In the genomic region with DNA sequence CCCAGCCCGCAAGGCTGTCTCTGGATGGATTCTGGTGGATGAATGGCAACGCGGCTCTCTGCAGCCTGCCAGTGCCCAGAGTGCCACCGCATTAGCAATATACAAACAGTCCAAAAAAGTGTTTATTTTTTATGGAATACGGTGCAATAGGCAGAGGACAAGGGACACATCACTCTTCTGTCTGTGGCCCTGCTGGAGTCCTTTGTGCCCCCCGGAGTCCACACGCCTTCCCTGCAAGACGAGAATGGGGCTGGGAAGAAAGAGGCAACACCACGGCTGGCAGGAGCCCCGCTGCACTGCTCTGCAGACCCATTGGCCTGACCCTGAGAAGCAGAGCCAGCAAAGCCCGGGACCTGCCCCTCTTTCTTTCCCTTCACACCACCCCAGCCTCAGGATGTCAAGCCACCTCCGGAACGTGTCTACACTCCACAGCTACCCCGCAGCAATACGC, we compare ENCODE assay signal across 20 cellular contexts.
"Had no signal": no experiment of that assay in that cellular context is flagged by ENCODE, and none has a peak within 500 bp of the region (broad histone marks: within the 10 kb centered on the region; RNA-seq: fewer than 3 reads in every experiment).

No MANE protein-coding gene starts in this region.

- H3K36me3 ChIP-seq: cardiac muscle cell, neural progenitor cell, prostate gland, uterus had no signal

- H3K36me3 Mint-ChIP-seq: activated CD4-positive, alpha-beta memory T cell treated with anti-CD3 and anti-CD28 coated beads for 36 hours; activated naive CD4-positive, alpha-beta T cell treated with anti-CD3 and anti-CD28 coated beads, Interleukin-2, amount 50 U/mL, for 24 hours; naive thymus-derived CD4-positive, alpha-beta T cell; neural progenitor cell had no signal

- H2AFZ ChIP-seq: neural progenitor cell had no signal

- H3K9me3 ChIP-seq: body of pancreas, prostate gland, uterus had no signal

- H3K27ac Mint-ChIP-seq: activated CD4-positive, alpha-beta memory T cell treated with anti-CD3 and anti-CD28 coated beads for 36 hours; activated naive CD4-positive, alpha-beta T cell treated with anti-CD3 and anti-CD28 coated beads, Interleukin-2, amount 50 U/mL, for 24 hours; naive thymus-derived CD4-positive, alpha-beta T cell; neural progenitor cell; stimulated activated naive CD8-positive, alpha-beta T cell treated with anti-CD3 and anti-CD28 coated beads, Interleukin-15, Interleukin-2, amounts not matched to agents 100 ng/mL and 50 ng/mL, for 24 hours had no signal

- H3K27ac ChIP-seq: body of pancreas, cardiac muscle cell, foreskin keratinocyte, neural progenitor cell, prostate gland, uterus had no signal

- H3K27me3 Mint-ChIP-seq: activated CD4-positive, alpha-beta memory T cell treated with anti-CD3 and anti-CD28 coated beads for 36 hours; activated naive CD4-positive, alpha-beta T cell treated with anti-CD3 and anti-CD28 coated beads, Interleukin-2, amount 50 U/mL, for 24 hours; stimulated activated naive CD8-positive, alpha-beta T cell treated with anti-CD3 and anti-CD28 coated beads, Interleukin-15, Interleukin-2, amounts not matched to agents 100 ng/mL and 50 ng/mL, for 24 hours had no signal

- ATAC-seq: body of pancreas; foreskin keratinocyte; left lobe of liver; naive thymus-derived CD4-positive, alpha-beta T cell had no signal

- H3K27me3 ChIP-seq: body of pancreas, cardiac muscle cell, foreskin keratinocyte, neural progenitor cell, uterus had no signal

- DNase-seq: activated CD4-positive, alpha-beta memory T cell treated with anti-CD3 and anti-CD28 coated beads for 36 hours; activated CD4-positive, alpha-beta T cell treated with anti-CD3 and anti-CD28 coated beads for 4 hours; activated CD4-positive, CD25-positive, alpha-beta regulatory T cell; activated gamma-delta T cell treated with Interleukin-2 at 50 U/mL for 16 hours; activated T-cell treated with anti-CD3 and anti-CD28 coated beads for 4 hours; body of pancreas; effector memory CD4-positive, alpha-beta T cell; foreskin keratinocyte; naive thymus-derived CD4-positive, alpha-beta T cell; stimulated activated CD4-positive, alpha-beta T cell treated with anti-CD3 and anti-CD28 coated beads, Interleukin-1b, Interleukin-23, amount 100 ng/mL, for 48 hours; T-helper 1 cell; trophoblast cell; uterus had no signal

- H3K4me3 Mint-ChIP-seq: activated CD4-positive, alpha-beta memory T cell treated with anti-CD3 and anti-CD28 coated beads for 36 hours; activated naive CD4-positive, alpha-beta T cell treated with anti-CD3 and anti-CD28 coated beads, Interleukin-2, amount 50 U/mL, for 24 hours; naive thymus-derived CD4-positive, alpha-beta T cell; neural progenitor cell; stimulated activated naive CD8-positive, alpha-beta T cell treated with anti-CD3 and anti-CD28 coated beads, Interleukin-15, Interleukin-2, amounts not matched to agents 100 ng/mL and 50 ng/mL, for 24 hours had no signal

- H3K4me3 ChIP-seq: body of pancreas, cardiac muscle cell, lung, neural progenitor cell, prostate gland, uterus had no signal

- H3K4me2 ChIP-seq: neural progenitor cell had no signal

- H3K9me3 Mint-ChIP-seq: activated CD4-positive, alpha-beta memory T cell treated with anti-CD3 and anti-CD28 coated beads for 36 hours; activated naive CD4-positive, alpha-beta T cell treated with anti-CD3 and anti-CD28 coated beads, Interleukin-2, amount 50 U/mL, for 24 hours; naive thymus-derived CD4-positive, alpha-beta T cell; stimulated activated naive CD8-positive, alpha-beta T cell treated with anti-CD3 and anti-CD28 coated beads, Interleukin-15, Interleukin-2, amounts not matched to agents 100 ng/mL and 50 ng/mL, for 24 hours had no signal

- H3K4me1 ChIP-seq: body of pancreas, foreskin keratinocyte, neural progenitor cell, prostate gland, uterus had no signal

- H3K4me1 Mint-ChIP-seq: activated naive CD4-positive, alpha-beta T cell treated with anti-CD3 and anti-CD28 coated beads, Interleukin-2, amount 50 U/mL, for 24 hours; naive thymus-derived CD4-positive, alpha-beta T cell had no signal
